In genomic region chr19:49132974-49133609, GRCh38 we compare ENCODE assay signal across 9 cellular contexts. TPM values are rescaled to one million over a fixed set of nuclear protein-coding genes. Genes with fewer than 3 reads are reported as not detected.
A peak's percentile ranks its signal among the peaks of the same experiment; 100 is the strongest.
DNase-seq lines count a peak whose midpoint lies in the region; ATAC-seq and TF ChIP-seq lines count a peak whose summit lies in the region.
"Had no signal": no experiment of that assay in that cellular context is flagged by ENCODE, and none has a peak within 500 bp of the region (broad histone marks: within the 10 kb centered on the region; RNA-seq: fewer than 3 reads in every experiment).

No MANE protein-coding gene starts in this region.

- no peak overlapping the region for H3K9ac ChIP-seq in trophoblast cell (ENCODE audit: low read length)

- no peaks in the 10 kb centered on the region for H3K9me3 Mint-ChIP-seq in effector memory CD8-positive, alpha-beta T cell
- H3K9me3 Mint-ChIP-seq in naive thymus-derived CD8-positive, alpha-beta T cell: no peaks in the 10 kb centered on the region

- H3K27me3 ChIP-seq in BJ (ENCODE audit: control insufficient read depth, insufficient read depth, low read length) (no peaks in the 10 kb centered on the region), trophoblast cell (ENCODE audit: insufficient read depth, low read length) (no peaks in the 10 kb centered on the region)

- peaks cover 13 to 19% of the 10 kb centered on the region in 2 donors for H3K4me1 Mint-ChIP-seq in effector memory CD8-positive, alpha-beta T cell (ENCODE audit: low read depth in 2 of 2)
- peaks cover 16 to 33% (median 25%) of the 10 kb centered on the region in 4 donors for H3K4me1 Mint-ChIP-seq in naive thymus-derived CD8-positive, alpha-beta T cell

- H3K23ac ChIP-seq in trophoblast cell (ENCODE audit: low read length): no peak overlapping the region

- H3K18ac ChIP-seq in trophoblast cell (ENCODE audit: low read length): no peak overlapping the region

- no peak overlapping the region for H3K4ac ChIP-seq in trophoblast cell (ENCODE audit: low read depth, low read length)

- H3K36me3 Mint-ChIP-seq in effector memory CD8-positive, alpha-beta T cell (ENCODE audit: insufficient read depth): peaks cover 6% of the 10 kb centered on the region
- no peaks in the 10 kb centered on the region for H3K36me3 Mint-ChIP-seq in naive thymus-derived CD8-positive, alpha-beta T cell

- H3K4me2 ChIP-seq in trophoblast cell (ENCODE audit: low read length): no peak overlapping the region

- H3K4me3 ChIP-seq in BJ (ENCODE audit: low read depth, low read length) (peak overlapping the region; percentile 30), trophoblast cell (ENCODE audit: low read depth, low read length) (no peak overlapping the region)

- H3K27me3 Mint-ChIP-seq in effector memory CD8-positive, alpha-beta T cell: peaks cover 0 to 15% of the 10 kb centered on the region in 2 donors
- H3K27me3 Mint-ChIP-seq in naive thymus-derived CD8-positive, alpha-beta T cell: peaks cover 0 to 15% (median 5%) of the 10 kb centered on the region in 5 donors

- peaks cover 0 to 2% of the 10 kb centered on the region in 2 experiments for H3K4me1 ChIP-seq in trophoblast cell (ENCODE audit: control insufficient read depth in 1 of 2, insufficient read depth in 2 of 2, low read length in 2 of 2)

- H2AFZ ChIP-seq in trophoblast cell (ENCODE audit: insufficient read depth, low read length, poor library complexity): no peak overlapping the region

- no peak overlapping the region for H2BK12ac ChIP-seq in trophoblast cell (ENCODE audit: low read length)

- no CpG with 5 or more reads among the region's 49 CpGs for WGBS in trophoblast cell (ENCODE audit: extremely low coverage, insufficient coverage, insufficient read length)

- no peak overlapping the region for H2BK5ac ChIP-seq in trophoblast cell (ENCODE audit: low read depth, low read length, poor library complexity)

- peak; percentile 56 for ATAC-seq in effector memory CD8-positive, alpha-beta T cell (replicated peaks)
- peak; percentile 52 to 54 for ATAC-seq in naive thymus-derived CD8-positive, alpha-beta T cell
- ATAC-seq in HG03159 (IDR thresholded peaks at IDR 0.05; ENCODE audit: unreplicated experiment): no peak

- H3K9me3 ChIP-seq in trophoblast cell (ENCODE audit: insufficient read depth, low read depth, low read length): peaks cover 19% of the 10 kb centered on the region

- no peaks in the 10 kb centered on the region for H3K79me2 ChIP-seq in trophoblast cell (ENCODE audit: control insufficient read depth, insufficient read depth, low read length, poor library complexity)

- no peak for TF ChIP-seq CTCF in BJ (IDR thresholded peaks at IDR 0.05; ENCODE audit: insufficient read depth, low read depth, low read length)

- no peak overlapping the region for H2AK5ac ChIP-seq in trophoblast cell (ENCODE audit: low read length)

- H3K36me3 ChIP-seq in BJ (ENCODE audit: control insufficient read depth, insufficient read depth, low read length) (no peaks in the 10 kb centered on the region), trophoblast cell (ENCODE audit: control insufficient read depth in 1 of 2, insufficient read depth in 2 of 2, low read length in 2 of 2) (no peaks in the 10 kb centered on the region)

- H3K27ac Mint-ChIP-seq in effector memory CD8-positive, alpha-beta T cell: no peak overlapping the region
- peak overlapping the region in 1 of 10 donors; percentile 81 for H3K27ac Mint-ChIP-seq in naive thymus-derived CD8-positive, alpha-beta T cell

- no peak overlapping the region for H3K14ac ChIP-seq in trophoblast cell (ENCODE audit: low read length)

- no peak overlapping the region for H4K8ac ChIP-seq in trophoblast cell (ENCODE audit: low read depth, low read length)

- no peak overlapping the region for H2BK120ac ChIP-seq in trophoblast cell (ENCODE audit: insufficient read depth, low read length, poor library complexity)

- H3K27ac ChIP-seq in trophoblast cell (ENCODE audit: low read depth, low read length): no peak overlapping the region

- no peaks in the 10 kb centered on the region for H3K79me1 ChIP-seq in trophoblast cell (ENCODE audit: low read length)

- no peak overlapping the region for H4K91ac ChIP-seq in trophoblast cell (ENCODE audit: low read depth, low read length)

- peak overlapping the region; percentile 67 to 75 for H3K4me3 Mint-ChIP-seq in effector memory CD8-positive, alpha-beta T cell
- peak overlapping the region; percentile 59 to 88 (median 78) for H3K4me3 Mint-ChIP-seq in naive thymus-derived CD8-positive, alpha-beta T cell

- DNase-seq in BJ (ENCODE audit: low read depth) (no peak), NCI-H69 (lab: John Stamatoyannopoulos, UW) (peak; percentile 78), occipital lobe (lab: John Stamatoyannopoulos, UW) (no peak), trophoblast cell (no peak), mucosa of gallbladder (ENCODE audit: low spot score) (no peak)
- peak in 2 of 3 experiments; percentile 31 to 50 for DNase-seq in effector memory CD8-positive, alpha-beta T cell
- peak in 6 of 10 donors; percentile 35 to 48 (median 44) for DNase-seq in naive thymus-derived CD8-positive, alpha-beta T cell
- DNase-seq: SHP77 treated with DMSO at 0.1 percent for 48 hours had no signal

- POLR2A ChIA-PET in BJ (lab: Charles Lee): no interaction called here
- POLR2A ChIA-PET in naive thymus-derived CD8-positive, alpha-beta T cell (lab: Charles Lee): interaction anchor here (1.1 to 1.2 kb wide), 2 partner anchors 16 to 19 kb away, joined by 4 read pairs; partner anchors contain the start of gene LIN7B

- CTCF ChIA-PET in BJ (lab: Yijun Ruan, JAX): interaction anchor here (0.9 to 1.9 kb wide), 4 partner anchors 10 to 63 kb away, joined by 3 to 10 read pairs (median 6); no protein-coding TSS in a partner anchor

- H4K12ac ChIP-seq in trophoblast cell (ENCODE audit: low read depth, low read length): no peak overlapping the region

RNA-seq across cellular contexts. Expression of gene PPFIA3, which starts 13.7 kb away (rescaled TPM):
- polyA plus RNA-seq in BJ (2011; rRNA removed): 0.75 and 1.4 TPM in 2 replicates
- 0.76 and 1.5 TPM in 2 replicates for polyA minus RNA-seq in BJ (2011; rRNA and poly(A)+ RNA removed)
- 1 to 10 TPM; 3.6 to 4.7 TPM for total RNA-seq in naive thymus-derived CD8-positive, alpha-beta T cell
- under 1 TPM in 2 of 3 donors, not detected in 1; 0.20 to 0.58 TPM for polyA plus RNA-seq in naive thymus-derived CD8-positive, alpha-beta T cell
- total RNA-seq in occipital lobe (35.9 TPM), mucosa of gallbladder (9.7 TPM)
- polyA plus RNA-seq in trophoblast cell (2013): 4.6 and 5.4 TPM in 2 replicates

RNA-seq across cellular contexts. Expression of gene C19orf73, which starts 14.1 kb away (rescaled TPM):
- polyA plus RNA-seq in BJ (2011; rRNA removed): 0.67 and 0.94 TPM in 2 replicates
- not detected in 2 replicates for polyA minus RNA-seq in BJ (2011; rRNA and poly(A)+ RNA removed)
- total RNA-seq in naive thymus-derived CD8-positive, alpha-beta T cell: 1 to 10 TPM; 1.6 TPM
- polyA plus RNA-seq in naive thymus-derived CD8-positive, alpha-beta T cell: 1 to 10 TPM; 3.0 to 7.0 (median 5.7) TPM
- total RNA-seq in occipital lobe: 0.47 TPM
- polyA plus RNA-seq in trophoblast cell (2013): 2.0 and 2.7 TPM in 2 replicates
- total RNA-seq in mucosa of gallbladder: 2.7 TPM

RNA-seq across cellular contexts. Expression of gene LIN7B, which starts 18.9 kb away (rescaled TPM):
- polyA plus RNA-seq in BJ (2011; rRNA removed): 6.7 and 9.4 TPM in 2 replicates
- 2.8 TPM in 2 replicates for polyA minus RNA-seq in BJ (2011; rRNA and poly(A)+ RNA removed)
- total RNA-seq in naive thymus-derived CD8-positive, alpha-beta T cell: 10 to 100 TPM; 15.7 to 16.2 TPM
- polyA plus RNA-seq in naive thymus-derived CD8-positive, alpha-beta T cell: 1 to 10 TPM; 5.5 to 9.2 (median 5.6) TPM
- total RNA-seq in occipital lobe: 28.7 TPM
- 5.3 and 5.4 TPM in 2 replicates for polyA plus RNA-seq in trophoblast cell (2013)
- 6.8 TPM for total RNA-seq in mucosa of gallbladder

RNA-seq across cellular contexts. Expression of gene HRC, which starts 22.1 kb away (rescaled TPM):
- 0.07 and 0.25 TPM in 2 replicates for polyA plus RNA-seq in BJ (2011; rRNA removed)
- not detected in 2 replicates for polyA minus RNA-seq in BJ (2011; rRNA and poly(A)+ RNA removed)
- not detected for total RNA-seq in naive thymus-derived CD8-positive, alpha-beta T cell
- not detected for polyA plus RNA-seq in naive thymus-derived CD8-positive, alpha-beta T cell
- total RNA-seq in occipital lobe: 0.47 TPM
- polyA plus RNA-seq in trophoblast cell (2013): 0.15 and 0.18 TPM in 2 replicates
- total RNA-seq in mucosa of gallbladder: 2.1 TPM

RNA-seq across cellular contexts. Expression of gene TRPM4, which starts 24.5 kb away (rescaled TPM):
- polyA plus RNA-seq in BJ (2011; rRNA removed): 12.8 and 17.6 TPM in 2 replicates
- polyA minus RNA-seq in BJ (2011; rRNA and poly(A)+ RNA removed): 10.9 and 12.7 TPM in 2 replicates
- not detected for total RNA-seq in naive thymus-derived CD8-positive, alpha-beta T cell
- not detected for polyA plus RNA-seq in naive thymus-derived CD8-positive, alpha-beta T cell
- 4.7 TPM for total RNA-seq in occipital lobe
- 21.0 and 24.3 TPM in 2 replicates for polyA plus RNA-seq in trophoblast cell (2013)
- total RNA-seq in mucosa of gallbladder: 145 TPM

Comparison
In these comparisons a context has a peak if more than half of its experiments do, and no peak if none do; other contexts are left out.
1. DNase-seq: peak in NCI-H69 (single experiment), effector memory CD8-positive, alpha-beta T cell (2 of 3) and naive thymus-derived CD8-positive, alpha-beta T cell (6 of 10); none in BJ (single experiment), occipital lobe (single experiment), trophoblast cell (0 of 2) and mucosa of gallbladder (single experiment).